Comparison of ENCODE assay signal across 8 cellular contexts in genomic region chr5:177300971-177301370, GRCh38. TPM values are rescaled to one million over a fixed set of nuclear protein-coding genes. Genes with fewer than 3 reads are reported as not detected.
DNase-seq lines count a peak whose midpoint lies in the region; ATAC-seq and FAIRE-seq lines count a peak whose summit lies in the region.
"Had no signal": no experiment of that assay in that cellular context is flagged by ENCODE, and none has a peak within 500 bp of the region (broad histone marks: within the 10 kb centered on the region; RNA-seq: fewer than 3 reads in every experiment).

No MANE protein-coding gene starts in this region.

- H3K27me3 ChIP-seq in GM23248 (replicated peaks; ENCODE audit: insufficient read depth), result no peaks in the 10 kb centered on the region
- H3K27me3 ChIP-seq: testis had no signal

- H3K4me1 ChIP-seq in GM23248 (ENCODE audit: insufficient read depth), result peaks cover 21% of the 10 kb centered on the region

- no peaks in the 10 kb centered on the region for H4K20me1 ChIP-seq in GM23248 (ENCODE audit: insufficient read depth)

- in situ Hi-C loops in GM23248 (cut with MboI), result no loop called here

- FAIRE-seq in GM19239 (lab: Jason Lieb, UNC), result no peak

- no peak overlapping the region for H2AFZ ChIP-seq in GM23248

- CTCF ChIA-PET in activated CD8-positive, alpha-beta T cell treated with anti-CD3 and anti-CD28 coated beads, Interleukin-2, amount 10 ng/mL, durations not matched to agents 7 days and 5 days (lab: Charles Lee), result interaction anchor here (1.3 to 6.6 kb wide), 5 partner anchors 9 to 189 kb away, joined by 4 to 30 read pairs (median 6); no protein-coding TSS in a partner anchor

- H3F3A ChIP-seq in GM23248 (ENCODE audit: insufficient read depth), result peaks cover 38% of the 10 kb centered on the region

- peak overlapping the region; percentile 75 for H3K4me3 Mint-ChIP-seq in activated CD8-positive, alpha-beta T cell treated with anti-CD3 and anti-CD28 coated beads, Interleukin-2, amount 10 ng/mL, durations not matched to agents 7 days and 5 days
- H3K4me3 Mint-ChIP-seq in naive thymus-derived CD8-positive, alpha-beta T cell, result peak overlapping the region; percentile 16 to 96 (median 77)

- H3K27ac ChIP-seq in GM23248, result peak overlapping the region; percentile 36

- no peaks in the 10 kb centered on the region for H3K9me3 ChIP-seq in GM23248 (ENCODE audit: low read depth)
- H3K9me3 ChIP-seq: testis had no signal

- no peaks in the 10 kb centered on the region for H3K9me3 Mint-ChIP-seq in activated CD8-positive, alpha-beta T cell treated with anti-CD3 and anti-CD28 coated beads, Interleukin-2, amount 10 ng/mL, durations not matched to agents 7 days and 5 days (ENCODE audit: insufficient read depth)
- H3K9me3 Mint-ChIP-seq in naive thymus-derived CD8-positive, alpha-beta T cell, result no peaks in the 10 kb centered on the region

- DNase-seq in GM23248 (no peak), GM19239 (ENCODE audit: insufficient read length, low spot score) (no peak), NCI-H2081 treated with DMSO at 0.1 percent for 48 hours (lab: John Stamatoyannopoulos, UW) (no peak)
- no peak for DNase-seq in activated CD8-positive, alpha-beta T cell treated with anti-CD3 and anti-CD28 coated beads, Interleukin-2, amount 10 ng/mL, durations not matched to agents 7 days and 5 days
- no peak for DNase-seq in naive thymus-derived CD8-positive, alpha-beta T cell
- DNase-seq: T-helper 9 cell, testis had no signal

- no peak for ATAC-seq in activated CD8-positive, alpha-beta T cell treated with anti-CD3 and anti-CD28 coated beads, Interleukin-2, amount 10 ng/mL, durations not matched to agents 7 days and 5 days
- no peak for ATAC-seq in naive thymus-derived CD8-positive, alpha-beta T cell
- no peak for ATAC-seq in GM21528 (IDR thresholded peaks at IDR 0.05; ENCODE audit: low FRiP score, unreplicated experiment)

- no peaks in the 10 kb centered on the region; the same call in 1 of the 2 replicates for H3K36me3 ChIP-seq in GM23248 (ENCODE audit: low read depth)

- POLR2A ChIA-PET in activated CD8-positive, alpha-beta T cell treated with anti-CD3 and anti-CD28 coated beads, Interleukin-2, amount 10 ng/mL, durations not matched to agents 7 days and 5 days (lab: Charles Lee), result interaction anchor here (1.6 to 1.8 kb wide), 2 partner anchors 12 to 51 kb away, joined by 6 to 11 read pairs; partner anchors contain the start of genes LMAN2 and MXD3
- POLR2A ChIA-PET in naive thymus-derived CD8-positive, alpha-beta T cell (lab: Charles Lee), result interaction anchor here (0.5 to 4.0 kb wide), 5 partner anchors 11 to 174 kb away, joined by 3 to 14 read pairs (median 4); partner anchors contain the start of gene MXD3

- H3K4me1 Mint-ChIP-seq in activated CD8-positive, alpha-beta T cell treated with anti-CD3 and anti-CD28 coated beads, Interleukin-2, amount 10 ng/mL, durations not matched to agents 7 days and 5 days (ENCODE audit: low read depth), result peaks cover 87% of the 10 kb centered on the region
- peaks cover 42 to 89% (median 81%) of the 10 kb centered on the region in 4 donors for H3K4me1 Mint-ChIP-seq in naive thymus-derived CD8-positive, alpha-beta T cell

- 81 to 82% methylated on average over 2 of the region's 2 CpGs for WGBS in GM23248 (ENCODE audit: low coverage in 1 of 2, low lambda C conversion rate in 2 of 2, missing lambda C conversion rate in 2 of 2), 2 experiments

- H3K27ac Mint-ChIP-seq in activated CD8-positive, alpha-beta T cell treated with anti-CD3 and anti-CD28 coated beads, Interleukin-2, amount 10 ng/mL, durations not matched to agents 7 days and 5 days, result peak overlapping the region; percentile 95
- peak overlapping the region in 9 of 10 donors; percentile 90 to 99 (median 96) for H3K27ac Mint-ChIP-seq in naive thymus-derived CD8-positive, alpha-beta T cell

- H3K4me3 ChIP-seq in GM23248, result no peak overlapping the region
- H3K4me3 ChIP-seq: testis had no signal

- H3K4me2 ChIP-seq in GM23248 (ENCODE audit: unreplicated experiment), result no peak overlapping the region

- peaks cover 46% of the 10 kb centered on the region for H3K79me2 ChIP-seq in GM23248 (ENCODE audit: insufficient read depth)

- no peaks in the 10 kb centered on the region for H3K27me3 Mint-ChIP-seq in activated CD8-positive, alpha-beta T cell treated with anti-CD3 and anti-CD28 coated beads, Interleukin-2, amount 10 ng/mL, durations not matched to agents 7 days and 5 days (ENCODE audit: low read depth)
- no peaks in the 10 kb centered on the region for H3K27me3 Mint-ChIP-seq in naive thymus-derived CD8-positive, alpha-beta T cell

- no peaks in the 10 kb centered on the region for H3K9me2 ChIP-seq in GM23248 (ENCODE audit: insufficient read depth)

- H3K9ac ChIP-seq in GM23248, result 0 out of 2 replicates have a peak overlapping the region, but pooled peaks have one; percentile 38

- peaks cover 78% of the 10 kb centered on the region for H3K36me3 Mint-ChIP-seq in activated CD8-positive, alpha-beta T cell treated with anti-CD3 and anti-CD28 coated beads, Interleukin-2, amount 10 ng/mL, durations not matched to agents 7 days and 5 days (ENCODE audit: low read depth)
- H3K36me3 Mint-ChIP-seq in naive thymus-derived CD8-positive, alpha-beta T cell, result peaks cover 0 to 17% (median 2%) of the 10 kb centered on the region in 3 donors

RNA-seq across cellular contexts. Expression of gene RAB24, which starts 2.5 kb away (rescaled TPM):
- total RNA-seq in GM23248 (2014; rRNA removed; shearing (Covaris generic)), result 31.5 and 35.9 TPM in 2 replicates
- 26.6 and 28.9 TPM in 2 replicates for polyA plus RNA-seq in GM23248 (2016; fragmentation: Nextera tagmentation; extraction: Ambion mirVana)
- total RNA-seq in activated CD8-positive, alpha-beta T cell treated with anti-CD3 and anti-CD28 coated beads, Interleukin-2, amount 10 ng/mL, durations not matched to agents 7 days and 5 days, result 10 to 100 TPM; 44.1 to 48.8 TPM
- total RNA-seq in naive thymus-derived CD8-positive, alpha-beta T cell, result 10 to 100 TPM; 23.3 TPM
- polyA plus RNA-seq in naive thymus-derived CD8-positive, alpha-beta T cell, result 10 to 100 TPM; 20.8 to 26.9 (median 26.1) TPM

RNA-seq across cellular contexts. Expression of gene PRELID1, which starts 2.6 kb away (rescaled TPM):
- 184 and 212 TPM in 2 replicates for total RNA-seq in GM23248 (2014; rRNA removed; shearing (Covaris generic))
- polyA plus RNA-seq in GM23248 (2016; fragmentation: Nextera tagmentation; extraction: Ambion mirVana), result 253 and 255 TPM in 2 replicates
- 100 to 1,000 TPM; 152 to 154 TPM for total RNA-seq in activated CD8-positive, alpha-beta T cell treated with anti-CD3 and anti-CD28 coated beads, Interleukin-2, amount 10 ng/mL, durations not matched to agents 7 days and 5 days
- 10 to 100 TPM; 54.2 to 61.4 TPM for total RNA-seq in naive thymus-derived CD8-positive, alpha-beta T cell
- 100 to 1,000 TPM; 163 to 204 (median 180) TPM for polyA plus RNA-seq in naive thymus-derived CD8-positive, alpha-beta T cell

RNA-seq across cellular contexts. Expression of gene MXD3, which starts 10.7 kb away (rescaled TPM):
- 7.8 and 23.0 TPM in 2 replicates for total RNA-seq in GM23248 (2014; rRNA removed; shearing (Covaris generic))
- 6.1 and 6.5 TPM in 2 replicates for polyA plus RNA-seq in GM23248 (2016; fragmentation: Nextera tagmentation; extraction: Ambion mirVana)
- total RNA-seq in activated CD8-positive, alpha-beta T cell treated with anti-CD3 and anti-CD28 coated beads, Interleukin-2, amount 10 ng/mL, durations not matched to agents 7 days and 5 days, result 10 to 100 TPM; 93.2 to 96.9 TPM
- total RNA-seq in naive thymus-derived CD8-positive, alpha-beta T cell, result 10 to 100 TPM; 13.6 to 18.1 TPM
- 1 to 10 TPM in 1 of 3 donors, under 1 TPM in 2; 0.07 to 1.1 (median 0.44) TPM for polyA plus RNA-seq in naive thymus-derived CD8-positive, alpha-beta T cell

RNA-seq across cellular contexts. Expression of gene LMAN2, which starts 50.5 kb away (rescaled TPM):
- 313 and 389 TPM in 2 replicates for total RNA-seq in GM23248 (2014; rRNA removed; shearing (Covaris generic))
- 303 and 313 TPM in 2 replicates for polyA plus RNA-seq in GM23248 (2016; fragmentation: Nextera tagmentation; extraction: Ambion mirVana)
- 100 to 1,000 TPM; 119 to 127 TPM for total RNA-seq in activated CD8-positive, alpha-beta T cell treated with anti-CD3 and anti-CD28 coated beads, Interleukin-2, amount 10 ng/mL, durations not matched to agents 7 days and 5 days
- total RNA-seq in naive thymus-derived CD8-positive, alpha-beta T cell, result 10 to 100 TPM; 77.1 to 89.0 TPM
- 100 to 1,000 TPM; 212 to 243 (median 242) TPM for polyA plus RNA-seq in naive thymus-derived CD8-positive, alpha-beta T cell

RNA-seq across cellular contexts. Expression of gene RGS14, which starts 56.8 kb away (rescaled TPM):
- 4.3 and 6.4 TPM in 2 replicates for total RNA-seq in GM23248 (2014; rRNA removed; shearing (Covaris generic))
- 2.2 and 2.5 TPM in 2 replicates for polyA plus RNA-seq in GM23248 (2016; fragmentation: Nextera tagmentation; extraction: Ambion mirVana)
- 100 to 1,000 TPM; 112 to 117 TPM for total RNA-seq in activated CD8-positive, alpha-beta T cell treated with anti-CD3 and anti-CD28 coated beads, Interleukin-2, amount 10 ng/mL, durations not matched to agents 7 days and 5 days
- total RNA-seq in naive thymus-derived CD8-positive, alpha-beta T cell, result 100 to 1,000 TPM; 117 to 122 TPM
- polyA plus RNA-seq in naive thymus-derived CD8-positive, alpha-beta T cell, result 10 to 100 TPM; 40.9 to 89.3 (median 45.9) TPM
